8 cellular contexts compared by ENCODE assay signal in genomic region chr20:50110141-50111047, GRCh38. TPM values are rescaled to one million over a fixed set of nuclear protein-coding genes. Genes with fewer than 3 reads are reported as not detected.
DNase-seq lines count a peak whose midpoint lies in the region; ATAC-seq, FAIRE-seq and TF ChIP-seq lines count a peak whose summit lies in the region.

No MANE protein-coding gene starts in this region.

- H3K4me1 ChIP-seq in endodermal cell (ENCODE audit: control insufficient read depth, insufficient read depth, low read length): peaks cover 3% of the 10 kb centered on the region
- H3K4me1 ChIP-seq in psoas muscle: peaks cover 84% of the 10 kb centered on the region
- peaks cover 42 to 47% of the 10 kb centered on the region in 2 donors for H3K4me1 ChIP-seq in kidney (ENCODE audit: control insufficient read depth in 1 of 2, insufficient read depth in 1 of 2, low read depth in 1 of 2, low read length in 2 of 2)

- 88 to 94% methylated on average over 3 to 4 of the region's 4 CpGs for WGBS in endodermal cell (ENCODE audit: insufficient coverage in 1 of 2, insufficient read length in 1 of 2), 2 experiments
- WGBS in psoas muscle, 3 donors: 13 to 38% (median 14%) methylated on average over 4 of the region's 4 CpGs

- no peak overlapping the region for H3K4me3 Mint-ChIP-seq in endodermal cell

- H3K9ac ChIP-seq in endodermal cell (ENCODE audit: extremely low read depth, low read length, poor library complexity, severe bottlenecking): no peak overlapping the region
- H3K9ac ChIP-seq in kidney (ENCODE audit: low read length in 2 of 2): peak overlapping the region in 1 of 2 donors; percentile 72

- H3K9me3 ChIP-seq in endodermal cell (ENCODE audit: control insufficient read depth, low read length): no peaks in the 10 kb centered on the region
- no peaks in the 10 kb centered on the region for H3K9me3 ChIP-seq in psoas muscle
- H3K9me3 ChIP-seq in kidney (ENCODE audit: control insufficient read depth in 1 of 2, low read length in 2 of 2): no peaks in the 10 kb centered on the region

- peak overlapping the region; percentile 0 for H3K4me3 ChIP-seq in GM12875 (ENCODE audit: low read depth, low read length)
- H3K4me3 ChIP-seq in endodermal cell (ENCODE audit: low read length): peak overlapping the region; percentile 92
- peak overlapping the region; percentile 91 for H3K4me3 ChIP-seq in psoas muscle
- H3K4me3 ChIP-seq in kidney (ENCODE audit: low read length in 2 of 2): peak overlapping the region in 1 of 2 donors; percentile 78

- peak; percentile 51 for DNase-seq in SKM-1 treated with dmso at 0.1 percent for 144 hours (lab: John Stamatoyannopoulos, UW; ENCODE audit: unreplicated experiment)
- DNase-seq in endodermal cell: no peak
- DNase-seq in psoas muscle: no peak
- DNase-seq in kidney: no peak
- no peak for DNase-seq in DMS 273 treated with DMSO at 0.1 percent for 48 hours (lab: John Stamatoyannopoulos, UW)

- ATAC-seq in HG02884 (IDR thresholded peaks at IDR 0.05; ENCODE audit: unreplicated experiment): peak; percentile 40
- no peak for ATAC-seq in psoas muscle
- no peak for ATAC-seq in HG03135 (IDR thresholded peaks at IDR 0.05; ENCODE audit: unreplicated experiment)

- H3K4me1 Mint-ChIP-seq in endodermal cell: peaks cover 40% of the 10 kb centered on the region

- intact Hi-C loops in psoas muscle (cut with DNase I): loop anchor here in 1 of 2 donors (10.0 kb wide), 1 partner anchor 354 kb away; no protein-coding TSS in a partner anchor
- intact Hi-C loops in kidney (cut with DNase I): no loop called here

- peak overlapping the region; percentile 78 for H3K27ac Mint-ChIP-seq in endodermal cell

- no peak for FAIRE-seq in kidney (lab: Jason Lieb, UNC)

- no peaks in the 10 kb centered on the region for H3K27me3 Mint-ChIP-seq in endodermal cell (ENCODE audit: insufficient read depth)

- H3K27me3 ChIP-seq in endodermal cell (ENCODE audit: control insufficient read depth, insufficient read depth, low read length, poor library complexity, severe bottlenecking) (no peaks in the 10 kb centered on the region), psoas muscle (ENCODE audit: insufficient read depth in 3 of 3, low read length in 2 of 3) (no peaks in the 10 kb centered on the region)

- H3K9me3 Mint-ChIP-seq in endodermal cell: no peaks in the 10 kb centered on the region

- H3K36me3 Mint-ChIP-seq in endodermal cell (ENCODE audit: low read depth): peaks cover 27% of the 10 kb centered on the region

- no peak for TF ChIP-seq CTCF in GM12875 (IDR thresholded peaks at IDR 0.05; ENCODE audit: borderline replicate concordance, insufficient read depth, low read depth, low read length)
- TF ChIP-seq CTCF in endodermal cell (conservative IDR thresholded peaks at IDR 0.05): no peak
- TF ChIP-seq CTCF in psoas muscle (IDR thresholded peaks at IDR 0.05): no peak
- TF ChIP-seq CTCF in kidney (IDR thresholded peaks at IDR 0.05; ENCODE audit: borderline replicate concordance, extremely low read depth, insufficient read depth): no peak

- peaks cover 15% of the 10 kb centered on the region for H3K36me3 ChIP-seq in endodermal cell (ENCODE audit: control insufficient read depth, insufficient read depth, low read length)
- H3K36me3 ChIP-seq in psoas muscle (ENCODE audit: insufficient read depth in 1 of 2, low read depth in 1 of 2): no peaks in the 10 kb centered on the region
- H3K36me3 ChIP-seq in kidney (ENCODE audit: control insufficient read depth in 1 of 2, insufficient read depth in 2 of 2, low read length in 2 of 2): no peaks in the 10 kb centered on the region

- H3K27ac ChIP-seq in endodermal cell (ENCODE audit: low read depth, low read length) (no peak overlapping the region), psoas muscle (peak overlapping the region; percentile 97), kidney (ENCODE audit: low read depth in 2 of 2, low read length in 2 of 2) (no peak overlapping the region)

RNA-seq across cellular contexts. Expression of gene UBE2V1, which starts 2.6 kb away (rescaled TPM):
- 100 to 1,000 TPM; 165 to 168 TPM for total RNA-seq in endodermal cell
- 148 TPM for polyA plus RNA-seq in endodermal cell (2013, experiment 1 of 2)
- 147 TPM for polyA plus RNA-seq in endodermal cell (2013, experiment 2 of 2)
- total RNA-seq in psoas muscle: 10 to 100 TPM; 45.2 to 78.1 (median 57.5) TPM
- 100 to 1,000 TPM in 2 of 3 donors, 10 to 100 TPM in 1; 57.1 to 165 (median 103) TPM for polyA plus RNA-seq in psoas muscle
- total RNA-seq in kidney: 99.1 TPM
- polyA plus RNA-seq in kidney (ENCODE audit: insufficient read depth, low read depth, low replicate concordance): 105 TPM

RNA-seq across cellular contexts. Expression of gene PEDS1, which starts 43.1 kb away (rescaled TPM):
- 10 to 100 TPM; 28.0 to 30.9 TPM for total RNA-seq in endodermal cell
- 27.7 TPM for polyA plus RNA-seq in endodermal cell (2013, experiment 1 of 2)
- 22.7 TPM for polyA plus RNA-seq in endodermal cell (2013, experiment 2 of 2)
- total RNA-seq in psoas muscle: 10 to 100 TPM; 17.5 to 59.2 (median 35.0) TPM
- polyA plus RNA-seq in psoas muscle: 10 to 100 TPM; 23.8 to 55.1 (median 49.2) TPM
- total RNA-seq in kidney: 16.3 TPM
- 18.3 TPM for polyA plus RNA-seq in kidney (ENCODE audit: insufficient read depth, low read depth, low replicate concordance)
